13 cellular contexts compared by ENCODE assay signal in genomic region chr2:232339121-232340081, GRCh38. TPM values are rescaled to one million over a fixed set of nuclear protein-coding genes. Genes with fewer than 3 reads are reported as not detected.
DNase-seq lines count a peak whose midpoint lies in the region; ATAC-seq and TF ChIP-seq lines count a peak whose summit lies in the region.
"Had no signal": no experiment of that assay in that cellular context is flagged by ENCODE, and none has a peak within 500 bp of the region (broad histone marks: within the 10 kb centered on the region; RNA-seq: fewer than 3 reads in every experiment).

No MANE protein-coding gene starts in this region.

- H3K4me1 Mint-ChIP-seq in activated naive CD8-positive, alpha-beta T cell treated with anti-CD3 and anti-CD28 coated beads, Interleukin-2, amount 10 ng/mL, durations not matched to agents 7 days and 5 days = peaks cover under 1% of the 10 kb centered on the region
- H3K4me1 Mint-ChIP-seq in activated naive CD8-positive, alpha-beta T cell treated with anti-CD3 and anti-CD28 coated beads, Interleukin-2, amount 50 U/mL, for 24 hours = peaks cover 3% of the 10 kb centered on the region
- peaks cover 4% of the 10 kb centered on the region for H3K4me1 Mint-ChIP-seq in type B pancreatic cell (ENCODE audit: unreplicated experiment)
- H3K4me1 Mint-ChIP-seq in activated CD4-positive, alpha-beta memory T cell treated with anti-CD3 and anti-CD28 coated beads, Interleukin-2, amount 10 ng/mL, durations not matched to agents 7 days and 5 days = no peaks in the 10 kb centered on the region

- H3K4me1 ChIP-seq in left ventricle myocardium inferior = no peaks in the 10 kb centered on the region
- H3K4me1 ChIP-seq: adrenal gland had no signal

- peaks cover 6% of the 10 kb centered on the region for H3K36me3 ChIP-seq in left ventricle myocardium inferior
- H3K36me3 ChIP-seq: adrenal gland, ovary had no signal

- H3K4me3 ChIP-seq in WI38 (ENCODE audit: low read depth, low read length) = no peak overlapping the region
- H3K4me3 ChIP-seq in left ventricle myocardium inferior = no peak overlapping the region
- H3K4me3 ChIP-seq: adrenal gland, ovary had no signal

- CTCF ChIA-PET in activated CD4-positive, alpha-beta memory T cell treated with anti-CD3 and anti-CD28 coated beads, Interleukin-2, amount 10 ng/mL, durations not matched to agents 7 days and 5 days (lab: Charles Lee) = no interaction called here

- peak overlapping the region; percentile 34 for H3K27ac Mint-ChIP-seq in activated naive CD8-positive, alpha-beta T cell treated with anti-CD3 and anti-CD28 coated beads, Interleukin-2, amount 10 ng/mL, durations not matched to agents 7 days and 5 days
- no peak overlapping the region for H3K27ac Mint-ChIP-seq in activated naive CD8-positive, alpha-beta T cell treated with anti-CD3 and anti-CD28 coated beads, Interleukin-2, amount 50 U/mL, for 24 hours
- H3K27ac Mint-ChIP-seq in type B pancreatic cell = no peak overlapping the region
- H3K27ac Mint-ChIP-seq in activated CD4-positive, alpha-beta memory T cell treated with anti-CD3 and anti-CD28 coated beads, Interleukin-2, amount 10 ng/mL, durations not matched to agents 7 days and 5 days = no peak overlapping the region
- H3K27ac Mint-ChIP-seq: activated CD4-positive, alpha-beta memory T cell treated with anti-CD3 and anti-CD28 coated beads for 36 hours had no signal

- no peaks in the 10 kb centered on the region for H3K9me3 Mint-ChIP-seq in activated naive CD8-positive, alpha-beta T cell treated with anti-CD3 and anti-CD28 coated beads, Interleukin-2, amount 10 ng/mL, durations not matched to agents 7 days and 5 days
- H3K9me3 Mint-ChIP-seq in activated naive CD8-positive, alpha-beta T cell treated with anti-CD3 and anti-CD28 coated beads, Interleukin-2, amount 50 U/mL, for 24 hours = no peaks in the 10 kb centered on the region
- no peaks in the 10 kb centered on the region for H3K9me3 Mint-ChIP-seq in type B pancreatic cell
- no peaks in the 10 kb centered on the region for H3K9me3 Mint-ChIP-seq in activated CD4-positive, alpha-beta memory T cell treated with anti-CD3 and anti-CD28 coated beads, Interleukin-2, amount 10 ng/mL, durations not matched to agents 7 days and 5 days
- H3K9me3 Mint-ChIP-seq: activated CD4-positive, alpha-beta memory T cell treated with anti-CD3 and anti-CD28 coated beads for 36 hours had no signal

- DNase-seq in activated naive CD8-positive, alpha-beta T cell treated with anti-CD3 and anti-CD28 coated beads, Interleukin-2, amount 10 ng/mL, durations not matched to agents 7 days and 5 days = peak; percentile 30
- DNase-seq in activated naive CD8-positive, alpha-beta T cell treated with anti-CD3 and anti-CD28 coated beads, Interleukin-2, amount 50 U/mL, for 24 hours = no peak
- DNase-seq in left ventricle myocardium inferior (peak; percentile 11), type B pancreatic cell (ENCODE audit: extremely low spot score, unreplicated experiment) (no peak), NCI-H446 treated with DMSO at 0.1 percent for 48 hours (lab: John Stamatoyannopoulos, UW) (no peak), NCI-H1092 (lab: John Stamatoyannopoulos, UW) (no peak)
- DNase-seq in activated CD4-positive, alpha-beta memory T cell treated with anti-CD3 and anti-CD28 coated beads, Interleukin-2, amount 10 ng/mL, durations not matched to agents 7 days and 5 days = no peak
- DNase-seq: activated CD4-positive, alpha-beta memory T cell treated with anti-CD3 and anti-CD28 coated beads for 36 hours; OCI-M1 had no signal

- no peak for ATAC-seq in activated naive CD8-positive, alpha-beta T cell treated with anti-CD3 and anti-CD28 coated beads, Interleukin-2, amount 10 ng/mL, durations not matched to agents 7 days and 5 days (ENCODE audit: low read depth)
- no peak for ATAC-seq in activated naive CD8-positive, alpha-beta T cell treated with anti-CD3 and anti-CD28 coated beads, Interleukin-2, amount 50 U/mL, for 24 hours

- TF ChIP-seq CTCF in WI38 (IDR thresholded peaks at IDR 0.05; ENCODE audit: low read depth, low read length) (0 out of 2 replicates have a peak, but pooled peaks have one; percentile 13), left ventricle myocardium inferior (IDR thresholded peaks at IDR 0.05; ENCODE audit: borderline replicate concordance) (no peak), type B pancreatic cell (conservative IDR thresholded peaks at IDR 0.05) (peak; percentile 20)

- H3K36me3 Mint-ChIP-seq in activated naive CD8-positive, alpha-beta T cell treated with anti-CD3 and anti-CD28 coated beads, Interleukin-2, amount 10 ng/mL, durations not matched to agents 7 days and 5 days = no peaks in the 10 kb centered on the region
- no peaks in the 10 kb centered on the region for H3K36me3 Mint-ChIP-seq in activated naive CD8-positive, alpha-beta T cell treated with anti-CD3 and anti-CD28 coated beads, Interleukin-2, amount 50 U/mL, for 24 hours (ENCODE audit: low read depth)
- no peaks in the 10 kb centered on the region for H3K36me3 Mint-ChIP-seq in type B pancreatic cell
- no peaks in the 10 kb centered on the region for H3K36me3 Mint-ChIP-seq in activated CD4-positive, alpha-beta memory T cell treated with anti-CD3 and anti-CD28 coated beads, Interleukin-2, amount 10 ng/mL, durations not matched to agents 7 days and 5 days (ENCODE audit: low read depth)
- H3K36me3 Mint-ChIP-seq: activated CD4-positive, alpha-beta memory T cell treated with anti-CD3 and anti-CD28 coated beads for 36 hours had no signal

- no peak overlapping the region for H3K4me3 Mint-ChIP-seq in activated naive CD8-positive, alpha-beta T cell treated with anti-CD3 and anti-CD28 coated beads, Interleukin-2, amount 10 ng/mL, durations not matched to agents 7 days and 5 days
- H3K4me3 Mint-ChIP-seq in activated naive CD8-positive, alpha-beta T cell treated with anti-CD3 and anti-CD28 coated beads, Interleukin-2, amount 50 U/mL, for 24 hours = no peak overlapping the region
- no peak overlapping the region for H3K4me3 Mint-ChIP-seq in type B pancreatic cell
- H3K4me3 Mint-ChIP-seq in activated CD4-positive, alpha-beta memory T cell treated with anti-CD3 and anti-CD28 coated beads, Interleukin-2, amount 10 ng/mL, durations not matched to agents 7 days and 5 days = no peak overlapping the region
- H3K4me3 Mint-ChIP-seq: activated CD4-positive, alpha-beta memory T cell treated with anti-CD3 and anti-CD28 coated beads for 36 hours had no signal

- H3K27me3 ChIP-seq in left ventricle myocardium inferior (ENCODE audit: low read depth) = no peaks in the 10 kb centered on the region
- H3K27me3 ChIP-seq: adrenal gland, ovary had no signal

- no peaks in the 10 kb centered on the region for H3K9me3 ChIP-seq in left ventricle myocardium inferior (replicated peaks)
- H3K9me3 ChIP-seq: adrenal gland, ovary had no signal

- intact Hi-C loops in left ventricle myocardium inferior (cut with micrococcal nuclease) = no loop called here

- POLR2A ChIA-PET in activated naive CD8-positive, alpha-beta T cell treated with anti-CD3 and anti-CD28 coated beads, Interleukin-2, amount 10 ng/mL, durations not matched to agents 7 days and 5 days (lab: Charles Lee) = no interaction called here
- POLR2A ChIA-PET in activated CD4-positive, alpha-beta memory T cell treated with anti-CD3 and anti-CD28 coated beads, Interleukin-2, amount 10 ng/mL, durations not matched to agents 7 days and 5 days (lab: Charles Lee) = no interaction called here

- H3K27ac ChIP-seq in left ventricle myocardium inferior (replicated peaks) = no peak overlapping the region
- H3K27ac ChIP-seq: adrenal gland, ovary had no signal

- H3K27me3 Mint-ChIP-seq in activated naive CD8-positive, alpha-beta T cell treated with anti-CD3 and anti-CD28 coated beads, Interleukin-2, amount 10 ng/mL, durations not matched to agents 7 days and 5 days = peaks cover 3% of the 10 kb centered on the region
- no peaks in the 10 kb centered on the region for H3K27me3 Mint-ChIP-seq in activated naive CD8-positive, alpha-beta T cell treated with anti-CD3 and anti-CD28 coated beads, Interleukin-2, amount 50 U/mL, for 24 hours
- no peaks in the 10 kb centered on the region for H3K27me3 Mint-ChIP-seq in type B pancreatic cell
- H3K27me3 Mint-ChIP-seq in activated CD4-positive, alpha-beta memory T cell treated with anti-CD3 and anti-CD28 coated beads, Interleukin-2, amount 10 ng/mL, durations not matched to agents 7 days and 5 days = peaks cover 6% of the 10 kb centered on the region
- H3K27me3 Mint-ChIP-seq: activated CD4-positive, alpha-beta memory T cell treated with anti-CD3 and anti-CD28 coated beads for 36 hours had no signal

RNA-seq across cellular contexts. Expression of gene ALPP, which starts 39.1 kb away (rescaled TPM):
- total RNA-seq in activated naive CD8-positive, alpha-beta T cell treated with anti-CD3 and anti-CD28 coated beads, Interleukin-2, amount 10 ng/mL, durations not matched to agents 7 days and 5 days = not detected
- not detected for total RNA-seq in left ventricle myocardium inferior
- 0.27 and 1.5 TPM in 2 replicates for total RNA-seq in type B pancreatic cell (ENCODE audit: low replicate concordance)
- total RNA-seq in activated CD4-positive, alpha-beta memory T cell treated with anti-CD3 and anti-CD28 coated beads, Interleukin-2, amount 10 ng/mL, durations not matched to agents 7 days and 5 days = not detected
- total RNA-seq: activated CD4-positive, alpha-beta memory T cell treated with anti-CD3 and anti-CD28 coated beads for 36 hours; adrenal gland; T-helper 1 cell treated with Interleukin-12 subunit alpha and Interleukin-12 subunit beta and Interleukin-4 antibody, amounts not matched to agents 30 ng/mL and 1 ng/mL, for 36 hours had no signal

Comparison
In these comparisons a context has a peak if more than half of its experiments do, and no peak if none do; other contexts are left out.
1. DNase-seq: peak in activated naive CD8-positive, alpha-beta T cell treated with anti-CD3 and anti-CD28 coated beads, Interleukin-2, amount 10 ng/mL, durations not matched to agents 7 days and 5 days (single experiment) and left ventricle myocardium inferior (single experiment); none in activated naive CD8-positive, alpha-beta T cell treated with anti-CD3 and anti-CD28 coated beads, Interleukin-2, amount 50 U/mL, for 24 hours (single experiment), type B pancreatic cell (single experiment), NCI-H446 treated with DMSO at 0.1 percent for 48 hours (single experiment), NCI-H1092 (single experiment) and activated CD4-positive, alpha-beta memory T cell treated with anti-CD3 and anti-CD28 coated beads, Interleukin-2, amount 10 ng/mL, durations not matched to agents 7 days and 5 days (single experiment).